In genomic region chr21:14491269-14491681, GRCh38 we compare ENCODE assay signal across 19 cellular contexts. TPM values are rescaled to one million over a fixed set of nuclear protein-coding genes. Genes with fewer than 3 reads are reported as not detected.
"Had no signal": no experiment of that assay in that cellular context is flagged by ENCODE, and none has a peak within 500 bp of the region (broad histone marks: within the 10 kb centered on the region; RNA-seq: fewer than 3 reads in every experiment).

No MANE protein-coding gene starts in this region.

- H3K36me3 ChIP-seq: breast epithelium, gastrocnemius medialis, right atrium auricular region, stomach, vagina had no signal

- H3K4me3 Mint-ChIP-seq: activated B cell treated with CpG ODN at 0.5 μM for 24 hours, mesothelial cell of epicardium had no signal

- H3K4me1 ChIP-seq: breast epithelium, gastrocnemius medialis, lower lobe of right lung, right atrium auricular region, stomach, vagina had no signal

- H3K36me3 Mint-ChIP-seq: mesothelial cell of epicardium had no signal

- H3K27me3 ChIP-seq: breast epithelium, gastrocnemius medialis, right atrium auricular region, stomach, vagina had no signal

- H3K27ac ChIP-seq: breast epithelium, gastrocnemius medialis, lower lobe of right lung, right atrium auricular region, stomach, vagina had no signal

- H3K27me3 Mint-ChIP-seq: activated B cell treated with CpG ODN at 0.5 μM for 24 hours had no signal

- ATAC-seq: esophagus mucosa, gastrocnemius medialis, lower lobe of right lung had no signal

- FAIRE-seq: astrocyte, keratinocyte had no signal

- H3K9me3 ChIP-seq: breast epithelium, gastrocnemius medialis, lower lobe of right lung, right atrium auricular region, stomach, vagina had no signal

- H3K4me3 ChIP-seq: breast epithelium, gastrocnemius medialis, lower lobe of right lung, right atrium auricular region, stomach, vagina had no signal

- H3K9me3 Mint-ChIP-seq: mesothelial cell of epicardium had no signal

- H3K27ac Mint-ChIP-seq: activated B cell treated with CpG ODN at 0.5 μM for 24 hours, mesothelial cell of epicardium had no signal

- DNase-seq: activated B cell treated with CpG ODN at 0.5 μM for 24 hours; activated CD4-positive, alpha-beta T cell treated with anti-CD3 and anti-CD28 coated beads for 48 hours; activated CD8-positive, alpha-beta memory T cell treated with anti-CD3 and anti-CD28 coated beads, Interleukin-2, amount 50 U/mL, for 4 hours; activated gamma-delta T cell treated with Interleukin-2 at 50 U/mL for 16 hours; activated T-cell treated with anti-CD3 and anti-CD28 coated beads, Interleukin-2, amount 50 U/mL, for 48 hours; effector CD8-positive, alpha-beta T cell; gastrocnemius medialis; head of caudate nucleus; lower lobe of right lung; stimulated activated CD4-positive, alpha-beta T cell treated with anti-CD3 and anti-CD28 coated beads, Interleukin-2, amount 100 ng/mL, for 24 hours; stomach; trophoblast cell had no signal

RNA-seq across cellular contexts. Expression of gene SAMSN1, which starts 54.8 kb away (rescaled TPM):
- polyA plus RNA-seq: keratinocyte had no signal
